19 cellular contexts compared by ENCODE assay signal in genomic region chr2:235414422-235414821, GRCh38.
DNase-seq lines count a peak whose midpoint lies in the region; ATAC-seq and TF ChIP-seq lines count a peak whose summit lies in the region.
"Had no signal": no experiment of that assay in that cellular context is flagged by ENCODE, and none has a peak within 500 bp of the region (broad histone marks: within the 10 kb centered on the region; RNA-seq: fewer than 3 reads in every experiment).

No MANE protein-coding gene starts in this region.

- H3K9me3 Mint-ChIP-seq in activated naive CD8-positive, alpha-beta T cell treated with anti-CD3 and anti-CD28 coated beads for 36 hours = peaks cover 1% of the 10 kb centered on the region
- H3K9me3 Mint-ChIP-seq: activated T-helper 17 cell treated with anti-CD3 and anti-CD28 coated beads, Interleukin-2, amount 50 U/mL, for 72 hours; immature natural killer cell had no signal

- no peak overlapping the region for H3K4me3 ChIP-seq in testis
- H3K4me3 ChIP-seq: HAP-1 had no signal

- no peaks in the 10 kb centered on the region for H3K36me3 ChIP-seq in testis (ENCODE audit: low read depth, missing control alignments)
- H3K36me3 ChIP-seq: HAP-1 had no signal

- no peak overlapping the region for H3K4me3 Mint-ChIP-seq in activated naive CD8-positive, alpha-beta T cell treated with anti-CD3 and anti-CD28 coated beads for 36 hours
- H3K4me3 Mint-ChIP-seq: activated CD8-positive, alpha-beta T cell treated with anti-CD3 and anti-CD28 coated beads, Interleukin-2, amount 10 ng/mL, durations not matched to agents 7 days and 5 days; activated T-helper 17 cell treated with anti-CD3 and anti-CD28 coated beads, Interleukin-2, amount 50 U/mL, for 72 hours; immature natural killer cell; mesothelial cell of epicardium had no signal

- WGBS in testis, 2 donors = 71 to 72% methylated on average over 4 of the region's 4 CpGs

- no peaks in the 10 kb centered on the region for H3K27me3 ChIP-seq in testis

- no peaks in the 10 kb centered on the region for H3K9me3 ChIP-seq in testis
- H3K9me3 ChIP-seq: HAP-1 had no signal

- H3K36me3 Mint-ChIP-seq in activated naive CD8-positive, alpha-beta T cell treated with anti-CD3 and anti-CD28 coated beads for 36 hours = no peaks in the 10 kb centered on the region
- H3K36me3 Mint-ChIP-seq: immature natural killer cell, mesothelial cell of epicardium had no signal

- DNase-seq in NCI-H1417 (lab: John Stamatoyannopoulos, UW) = peak in 2 of 3 experiments; percentile 24 to 65
- no peak for DNase-seq in NCI-H1417 treated with DMSO at 0.1 percent for 48 hours (lab: John Stamatoyannopoulos, UW)
- DNase-seq in NCI-H510A treated with DMSO at 0.1 percent for 48 hours (lab: John Stamatoyannopoulos, UW) = peak; percentile 27
- DNase-seq in Right ventricle myocardium superior = peak; percentile 83
- peak; percentile 69 for DNase-seq in testis
- DNase-seq in activated naive CD8-positive, alpha-beta T cell treated with anti-CD3 and anti-CD28 coated beads for 36 hours = no peak
- DNase-seq: activated CD8-positive, alpha-beta T cell treated with anti-CD3 and anti-CD28 coated beads, Interleukin-2, amount 10 ng/mL, durations not matched to agents 7 days and 5 days; cortex of kidney; immature natural killer cell; KBM-7; NCI-H187; occipital lobe had no signal

- TF ChIP-seq POLR2A in testis (IDR thresholded peaks at IDR 0.05) = no peak

- H3K4me1 ChIP-seq in testis = no peaks in the 10 kb centered on the region
- H3K4me1 ChIP-seq: HAP-1 had no signal

- no peak for TF ChIP-seq CTCF in testis (IDR thresholded peaks at IDR 0.05)

- ATAC-seq in Right ventricle myocardium superior (ENCODE audit: poor library complexity) = peak; percentile 93
- ATAC-seq in GM18517 (IDR thresholded peaks at IDR 0.05; ENCODE audit: unreplicated experiment) = no peak
- ATAC-seq in HG02840 (IDR thresholded peaks at IDR 0.05; ENCODE audit: low FRiP score, unreplicated experiment) = no peak
- ATAC-seq: activated CD8-positive, alpha-beta T cell treated with anti-CD3 and anti-CD28 coated beads, Interleukin-2, amount 10 ng/mL, durations not matched to agents 7 days and 5 days; activated T-helper 17 cell treated with anti-CD3 and anti-CD28 coated beads, Interleukin-2, amount 50 U/mL, for 72 hours had no signal

- no peaks in the 10 kb centered on the region for H3K4me1 Mint-ChIP-seq in activated naive CD8-positive, alpha-beta T cell treated with anti-CD3 and anti-CD28 coated beads for 36 hours
- H3K4me1 Mint-ChIP-seq: activated T-helper 17 cell treated with anti-CD3 and anti-CD28 coated beads, Interleukin-2, amount 50 U/mL, for 72 hours; immature natural killer cell; mesothelial cell of epicardium had no signal

- H3K27me3 Mint-ChIP-seq in activated naive CD8-positive, alpha-beta T cell treated with anti-CD3 and anti-CD28 coated beads for 36 hours = peaks cover 8% of the 10 kb centered on the region

- H3K27ac ChIP-seq in testis = no peak overlapping the region
- H3K27ac ChIP-seq: 22Rv1, HL-60 had no signal

- intact Hi-C loops in Right ventricle myocardium superior (cut with DNase I) = no loop called here
- intact Hi-C loops in testis (cut with DNase I; ENCODE audit: low total_unique reads) = no loop called here

- no peak overlapping the region for H3K27ac Mint-ChIP-seq in activated naive CD8-positive, alpha-beta T cell treated with anti-CD3 and anti-CD28 coated beads for 36 hours
- H3K27ac Mint-ChIP-seq: activated CD8-positive, alpha-beta T cell treated with anti-CD3 and anti-CD28 coated beads, Interleukin-2, amount 10 ng/mL, durations not matched to agents 7 days and 5 days; activated T-helper 17 cell treated with anti-CD3 and anti-CD28 coated beads, Interleukin-2, amount 50 U/mL, for 72 hours; immature natural killer cell; mesothelial cell of epicardium had no signal

Comparison
In these comparisons a context has a peak if more than half of its experiments do, and no peak if none do; other contexts are left out.
1. DNase-seq: peak in NCI-H1417 (2 of 3), NCI-H510A treated with DMSO at 0.1 percent for 48 hours (single experiment), Right ventricle myocardium superior (single experiment) and testis (single experiment); none in NCI-H1417 treated with DMSO at 0.1 percent for 48 hours (single experiment) and activated naive CD8-positive, alpha-beta T cell treated with anti-CD3 and anti-CD28 coated beads for 36 hours (single experiment).